Comparison of ENCODE assay signal across 9 cellular contexts in the genomic region with DNA sequence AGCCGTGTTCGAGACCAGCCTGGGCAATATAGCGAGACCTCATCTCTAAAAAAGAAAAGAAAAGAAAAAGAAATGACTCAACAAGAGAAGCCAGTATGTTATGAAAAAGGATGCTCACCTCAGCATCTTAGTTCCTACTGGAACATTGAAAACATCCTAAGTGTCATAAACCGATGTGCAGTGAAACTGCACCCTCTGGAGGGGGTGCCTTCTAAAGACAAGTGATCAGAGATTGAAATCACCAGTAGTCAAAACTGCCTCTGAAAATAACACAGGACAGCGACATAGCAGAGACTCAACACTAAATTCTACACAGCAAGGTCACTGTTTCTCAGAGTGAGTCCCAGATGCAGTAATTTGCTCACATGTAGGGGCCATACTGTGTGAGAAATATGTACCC. TPM values are rescaled to one million over a fixed set of nuclear protein-coding genes. Genes with fewer than 3 reads are reported as not detected.
DNase-seq lines count a peak whose midpoint lies in the region; ATAC-seq, FAIRE-seq and TF ChIP-seq lines count a peak whose summit lies in the region.
"Had no signal": no experiment of that assay in that cellular context is flagged by ENCODE, and none has a peak within 500 bp of the region (broad histone marks: within the 10 kb centered on the region; RNA-seq: fewer than 3 reads in every experiment).

No MANE protein-coding gene starts in this region.

- FAIRE-seq in small intestine (lab: Jason Lieb, UNC) = no peak

- H3K4me3 ChIP-seq in left ventricle myocardium inferior (no peak overlapping the region), heart right ventricle (no peak overlapping the region), fibroblast of lung (replicated peaks in 1 of 4; ENCODE audit: control extremely low read depth in 1 of 4, insufficient read depth in 1 of 4, low read depth in 3 of 4, low read length in 4 of 4) (no peak overlapping the region), small intestine (ENCODE audit: low read depth in 1 of 2, low read length in 2 of 2) (no peak overlapping the region)

- 58 to 61% methylated on average over 4 to 5 of the region's 5 CpGs for WGBS in heart right ventricle, 2 donors
- 58 to 68% (median 67%) methylated on average over 5 of the region's 5 CpGs for WGBS in small intestine, 3 donors

- DNase-seq in left ventricle myocardium inferior (no peak), heart right ventricle (no peak), NCI-H82 treated with DMSO at 0.1 percent for 48 hours (lab: John Stamatoyannopoulos, UW; ENCODE audit: unreplicated experiment) (peak; percentile 27), fibroblast of lung (ENCODE audit: low read depth in 2 of 2) (peak in 1 of 2 donors; percentile 19), small intestine (no peak), NCI-H2107 (lab: John Stamatoyannopoulos, UW) (no peak), NOMO-1 (lab: John Stamatoyannopoulos, UW; ENCODE audit: unreplicated experiment in 2 of 2) (no peak)
- DNase-seq: CD4-positive, alpha-beta memory T cell had no signal

- no peaks in the 10 kb centered on the region for H3K79me2 ChIP-seq in fibroblast of lung (ENCODE audit: control insufficient read depth, insufficient read depth, low read length)

- H3K4me1 ChIP-seq in left ventricle myocardium inferior (no peaks in the 10 kb centered on the region), heart right ventricle (no peaks in the 10 kb centered on the region), fibroblast of lung (ENCODE audit: control insufficient read depth, extremely low read depth, insufficient read depth, low read length) (no peaks in the 10 kb centered on the region), small intestine (ENCODE audit: control insufficient read depth in 2 of 2, insufficient read depth in 1 of 2, low read depth in 1 of 2, low read length in 1 of 2) (no peaks in the 10 kb centered on the region)

- no peak overlapping the region for H3K9ac ChIP-seq in fibroblast of lung (ENCODE audit: insufficient read depth, low read length)

- intact Hi-C loops in left ventricle myocardium inferior (cut with micrococcal nuclease) = no loop called here
- intact Hi-C loops in heart right ventricle (cut with DNase I) = no loop called here

- no peak overlapping the region for H3K4me2 ChIP-seq in fibroblast of lung (ENCODE audit: extremely low read depth, insufficient read depth, low read length)

- H3K36me3 ChIP-seq in left ventricle myocardium inferior (no peaks in the 10 kb centered on the region), heart right ventricle (no peaks in the 10 kb centered on the region), fibroblast of lung (ENCODE audit: control insufficient read depth, insufficient read depth, low read length) (no peaks in the 10 kb centered on the region), small intestine (ENCODE audit: control insufficient read depth in 2 of 2, insufficient read depth in 2 of 2, low read length in 2 of 2) (no peaks in the 10 kb centered on the region)

- H4K20me1 ChIP-seq in fibroblast of lung (ENCODE audit: control insufficient read depth, extremely low read depth, insufficient read depth, low read length) = no peaks in the 10 kb centered on the region

- H3K27ac ChIP-seq in left ventricle myocardium inferior (replicated peaks) (no peak overlapping the region), heart right ventricle (no peak overlapping the region), fibroblast of lung (ENCODE audit: insufficient read depth, low read length) (no peak overlapping the region), small intestine (ENCODE audit: low read depth in 1 of 2, low read length in 1 of 2) (no peak overlapping the region)

- no peaks in the 10 kb centered on the region for H3K9me3 ChIP-seq in left ventricle myocardium inferior (replicated peaks)
- H3K9me3 ChIP-seq in heart right ventricle = no peaks in the 10 kb centered on the region
- H3K9me3 ChIP-seq in fibroblast of lung (ENCODE audit: control insufficient read depth, insufficient read depth, low read depth, low read length) = no peaks in the 10 kb centered on the region
- H3K9me3 ChIP-seq in small intestine (ENCODE audit: control insufficient read depth, low read depth) = no peaks in the 10 kb centered on the region

- H2AFZ ChIP-seq in fibroblast of lung (ENCODE audit: low read length) = no peak overlapping the region

- no peak for ATAC-seq in heart right ventricle
- ATAC-seq in GM19395 (IDR thresholded peaks at IDR 0.05; ENCODE audit: unreplicated experiment) = no peak

- peak; percentile 13 for TF ChIP-seq CTCF in left ventricle myocardium inferior (IDR thresholded peaks at IDR 0.05; ENCODE audit: borderline replicate concordance)
- TF ChIP-seq CTCF in heart right ventricle (IDR thresholded peaks at IDR 0.05) = peak in 3 of 9 donors; percentile 15 to 31 (median 25)
- TF ChIP-seq CTCF in fibroblast of lung (conservative IDR thresholded peaks at IDR 0.05 in 1 of 2, IDR thresholded peaks at IDR 0.05 in 1 of 2; ENCODE audit: low read depth in 1 of 2, low read length in 2 of 2) = peak; percentile 10 to 21

- no peaks in the 10 kb centered on the region for H3K27me3 ChIP-seq in left ventricle myocardium inferior (ENCODE audit: low read depth)
- peaks cover 0 to 53% (median 0%) of the 10 kb centered on the region in 7 donors for H3K27me3 ChIP-seq in heart right ventricle
- H3K27me3 ChIP-seq in fibroblast of lung (ENCODE audit: control insufficient read depth, insufficient read depth, low read length) = peaks cover 2% of the 10 kb centered on the region
- H3K27me3 ChIP-seq in small intestine (ENCODE audit: control insufficient read depth in 2 of 2, insufficient read depth in 2 of 2, low read length in 2 of 2) = no peaks in the 10 kb centered on the region

RNA-seq across cellular contexts. Expression of gene ATP6AP2, which starts 28.0 kb away (rescaled TPM):
- total RNA-seq in left ventricle myocardium inferior (42.5 TPM), heart right ventricle (10 to 100 TPM; 31.9 to 62.1 (median 46.8) TPM), fibroblast of lung (130 and 164 TPM in 2 replicates)
- polyA plus RNA-seq in heart right ventricle (10 to 100 TPM; 28.0 to 48.2 TPM), fibroblast of lung (314 and 510 TPM in 2 replicates), small intestine (10 to 100 TPM; 13.0 to 58.7 (median 19.5) TPM)
- 137 and 172 TPM in 2 replicates for polyA plus RNA-seq in fibroblast of lung (2012)
- 8.6 and 36.8 TPM in 2 replicates for polyA minus RNA-seq in fibroblast of lung (ENCODE audit: low replicate concordance)
